ENCODE assay signal across 10 cellular contexts in the genomic region with DNA sequence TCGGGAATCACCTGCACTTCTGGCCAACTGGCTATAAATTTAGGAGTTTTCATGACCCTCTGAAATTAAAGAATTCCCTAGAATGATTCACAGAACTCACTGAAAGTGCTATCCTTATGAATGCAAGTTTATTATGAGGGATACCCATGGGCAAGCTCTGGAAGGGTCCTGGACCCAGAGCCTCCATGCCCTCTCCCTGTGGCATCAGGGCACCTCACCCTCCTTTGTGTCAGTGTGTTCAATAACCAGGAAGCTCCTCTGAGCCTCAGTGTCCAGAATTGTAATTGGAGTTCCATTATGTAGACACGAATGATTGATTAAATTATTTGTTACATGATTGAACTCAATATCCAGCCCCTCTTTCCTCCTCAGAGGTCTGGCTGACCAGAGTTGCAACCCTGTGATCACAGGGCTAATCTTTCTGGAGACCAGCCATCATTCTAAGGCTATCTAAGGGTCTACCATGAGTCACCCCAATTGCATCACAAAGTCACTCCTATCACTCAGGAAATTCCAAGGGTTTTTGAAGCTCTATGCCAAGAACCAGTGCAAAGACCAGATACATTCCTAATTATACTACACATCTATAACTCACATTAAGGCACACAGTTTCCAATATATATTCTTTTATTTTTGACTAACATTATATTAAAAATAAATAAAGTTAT. TPM values are rescaled to one million over a fixed set of nuclear protein-coding genes. Genes with fewer than 3 reads are reported as not detected.
DNase-seq lines count a peak whose midpoint lies in the region; ATAC-seq and TF ChIP-seq lines count a peak whose summit lies in the region.
"Had no signal": no experiment of that assay in that cellular context is flagged by ENCODE, and none has a peak within 500 bp of the region (broad histone marks: within the 10 kb centered on the region; RNA-seq: fewer than 3 reads in every experiment).

No MANE protein-coding gene starts in this region.

- H3K9me3 Mint-ChIP-seq in glutamatergic neuron (ENCODE audit: unreplicated experiment) = no peaks in the 10 kb centered on the region

- peaks cover 0 to 6% of the 10 kb centered on the region in 2 experiments; a peak in 1 of 4 replicates for H3K79me1 ChIP-seq in IMR-90 (ENCODE audit: low read depth in 1 of 2, low read length in 2 of 2)

- peak overlapping the region; percentile 77 for H3K14ac ChIP-seq in IMR-90 (replicated peaks; ENCODE audit: low read depth, low read length)

- H3K36me3 Mint-ChIP-seq in glutamatergic neuron (ENCODE audit: unreplicated experiment) = no peaks in the 10 kb centered on the region

- H4K20me1 ChIP-seq in IMR-90 (ENCODE audit: insufficient read depth, low read length) = no peaks in the 10 kb centered on the region

- DNase-seq in IMR-90 = peak; percentile 94
- peak; percentile 82 to 88 for DNase-seq in cardiac fibroblast (ENCODE audit: low read depth in 2 of 2)
- DNase-seq in kidney tubule cell (ENCODE audit: low spot score) = peak; percentile 77
- DNase-seq in upper lobe of right lung = no peak
- no peak for DNase-seq in stimulated activated CD4-positive, alpha-beta T cell treated with anti-CD3 and anti-CD28 coated beads, Interleukin-4, amount 100 ng/mL, for 1 hour
- no peak for DNase-seq in glutamatergic neuron
- DNase-seq in NCI-H524 treated with DMSO at 0.1 percent for 48 hours (lab: John Stamatoyannopoulos, UW) = no peak
- DNase-seq: activated T-cell treated with anti-CD3 and anti-CD28 coated beads, Interleukin-2, amount 50 U/mL, for 1 hour; effector CD4-positive, alpha-beta T cell; NCI-H1694 treated with DMSO at 0.1 percent for 48 hours had no signal

- H2AK5ac ChIP-seq in IMR-90 (ENCODE audit: low read depth, low read length) = peak overlapping the region; percentile 84

- ATAC-seq in IMR-90 (ENCODE audit: low read depth) (peak; percentile 65), upper lobe of right lung (peak; percentile 72)

- peak overlapping the region; percentile 59 to 90 for H4K8ac ChIP-seq in IMR-90 (ENCODE audit: low read depth in 2 of 2, low read length in 2 of 2)

- H3K56ac ChIP-seq in IMR-90 (ENCODE audit: extremely low read depth, insufficient read depth, low read length) = peak overlapping the region; percentile 58

- no peaks in the 10 kb centered on the region for H3K36me3 ChIP-seq in IMR-90 (ENCODE audit: control insufficient read depth, insufficient read depth, low read length)
- no peaks in the 10 kb centered on the region for H3K36me3 ChIP-seq in upper lobe of right lung

- in situ Hi-C loops in IMR-90 (cut with MboI; ENCODE audit: low sequenced_read_pairs) = no loop called here

- peak overlapping the region; percentile 50; the same call in 1 of the 2 replicates for H3K27ac ChIP-seq in IMR-90 (ENCODE audit: insufficient read depth, low read length)
- no peak overlapping the region for H3K27ac ChIP-seq in upper lobe of right lung

- POLR2A ChIA-PET in IMR-90 (lab: Charles Lee; ENCODE audit: unreplicated experiment) = no interaction called here

- peaks cover 9% of the 10 kb centered on the region for H3K4me1 Mint-ChIP-seq in glutamatergic neuron (ENCODE audit: low read depth, unreplicated experiment)

- 100% methylated on average over 1 of the region's 2 CpGs; no CpG with 5 or more reads in 1 of the 2 experiments for WGBS in IMR-90 (ENCODE audit: extremely low coverage in 2 of 2, insufficient read length in 1 of 2), 2 experiments

- CTCF ChIA-PET in IMR-90 (lab: Yijun Ruan, JAX) = no interaction called here

- peak overlapping the region; percentile 96 for H2BK20ac ChIP-seq in IMR-90 (ENCODE audit: low read depth, low read length)

- H2BK15ac ChIP-seq in IMR-90 (ENCODE audit: low read depth, low read length) = peak overlapping the region; percentile 79; the same call in 1 of the 3 replicates

- peaks cover 5% of the 10 kb centered on the region for H3K27me3 Mint-ChIP-seq in glutamatergic neuron (ENCODE audit: unreplicated experiment)

- H4K5ac ChIP-seq in IMR-90 (ENCODE audit: low read depth, low read length) = peak overlapping the region; percentile 78

- H3K9ac ChIP-seq in IMR-90 (ENCODE audit: low read depth, low read length) = no peak overlapping the region; the same call in 1 of the 2 replicates

- H3K9me1 ChIP-seq in IMR-90 (ENCODE audit: insufficient read depth, low read length) = peaks cover 12% of the 10 kb centered on the region

- H2BK120ac ChIP-seq in IMR-90 (ENCODE audit: low read depth, low read length) = peak overlapping the region; percentile 95

- peak overlapping the region; percentile 58 for H2AFZ ChIP-seq in IMR-90 (replicated peaks; ENCODE audit: low read length, poor library complexity)

- peak overlapping the region; percentile 84 for H3K23ac ChIP-seq in IMR-90 (ENCODE audit: low read depth, low read length)

- no peak for TF ChIP-seq POLR2A in IMR-90 (IDR thresholded peaks at IDR 0.05; ENCODE audit: low read depth, low read length)

- no peak overlapping the region for H3K4me3 ChIP-seq in IMR-90 (ENCODE audit: insufficient read depth, low read depth, low read length)
- H3K4me3 ChIP-seq in cardiac fibroblast (replicated peaks in 1 of 2; ENCODE audit: low read depth in 2 of 2, low read length in 2 of 2) = no peak overlapping the region
- H3K4me3 ChIP-seq in upper lobe of right lung = no peak overlapping the region

- peak overlapping the region; percentile 88 for H4K91ac ChIP-seq in IMR-90 (ENCODE audit: insufficient read depth, low read depth, low read length)

- H3K4ac ChIP-seq in IMR-90 (ENCODE audit: low read depth, low read length) = peak overlapping the region; percentile 93

- H3K4me1 ChIP-seq in IMR-90 (ENCODE audit: control insufficient read depth, insufficient read depth, low read length) (peaks cover 17% of the 10 kb centered on the region), upper lobe of right lung (peaks cover 28% of the 10 kb centered on the region)

- intact Hi-C loops in IMR-90 (cut with micrococcal nuclease) (no loop called here), upper lobe of right lung (cut with DNase I) (no loop called here)

- no peak overlapping the region for H3K4me3 Mint-ChIP-seq in glutamatergic neuron (ENCODE audit: unreplicated experiment)

- H2AK9ac ChIP-seq in IMR-90 (replicated peaks; ENCODE audit: low read depth, low read length, poor library complexity) = peak overlapping the region; percentile 28

- peak overlapping the region; percentile 83 for H3K18ac ChIP-seq in IMR-90 (ENCODE audit: low read depth, low read length)

- TF ChIP-seq CTCF in IMR-90 (conservative IDR thresholded peaks at IDR 0.05; ENCODE audit: low read depth, low read length) = no peak
- TF ChIP-seq CTCF in cardiac fibroblast (IDR thresholded peaks at IDR 0.05; ENCODE audit: low read depth, low read length) = no peak
- TF ChIP-seq CTCF in upper lobe of right lung (IDR thresholded peaks at IDR 0.05) = no peak
- no peak for TF ChIP-seq CTCF in glutamatergic neuron (IDR thresholded peaks at IDR 0.05; ENCODE audit: partially characterized antibody, unreplicated experiment)

- H3K4me2 ChIP-seq in IMR-90 (ENCODE audit: low read depth, low read length) = peak overlapping the region; percentile 19; the same call in 1 of the 2 replicates

- dilution Hi-C loops in IMR-90 (cut with HindIII; ENCODE audit: low sequenced_read_pairs, unreplicated experiment) = no loop called here

- H2BK5ac ChIP-seq in IMR-90 (ENCODE audit: low read depth, low read length, poor library complexity, severe bottlenecking) = peak overlapping the region; percentile 77

- H3K27ac Mint-ChIP-seq in glutamatergic neuron (ENCODE audit: unreplicated experiment) = no peak overlapping the region

- H3K27me3 ChIP-seq in IMR-90 (ENCODE audit: control insufficient read depth, insufficient read depth, low read length) (no peaks in the 10 kb centered on the region), upper lobe of right lung (no peaks in the 10 kb centered on the region)

- no peak for TF ChIP-seq RAD21 in IMR-90 (IDR thresholded peaks at IDR 0.05; ENCODE audit: low read length)

- BruUV-seq in IMR-90 (replicated peaks; lab: Mats Ljungman, UMichigan) = no TSS peak

- no peaks in the 10 kb centered on the region for H3K9me3 ChIP-seq in IMR-90 (ENCODE audit: control insufficient read depth, insufficient read depth, low read length)
- no peaks in the 10 kb centered on the region for H3K9me3 ChIP-seq in upper lobe of right lung

TF ChIP-seq in IMR-90, 13 proteins besides CTCF, POLR2A, EP300 and RAD21:
- TF ChIP-seq CEBPB (IDR thresholded peaks at IDR 0.05; ENCODE audit: low read depth, low read length) = peak; percentile 95
- TF ChIP-seq CHD1 (IDR thresholded peaks at IDR 0.05; ENCODE audit: low read depth, low read length) = no peak
- no peak for TF ChIP-seq MXI1 (IDR thresholded peaks at IDR 0.05; ENCODE audit: borderline replicate concordance, low read depth, low read length)
- TF ChIP-seq BHLHE40 (IDR thresholded peaks at IDR 0.05; ENCODE audit: low read depth, low read length) = peak; percentile 39; the same call in 1 of the 2 replicates
- peak; percentile 84 for TF ChIP-seq FOS (IDR thresholded peaks at IDR 0.05; ENCODE audit: low read depth, low read length)
- no peak for TF ChIP-seq SMC3 (IDR thresholded peaks at IDR 0.05; ENCODE audit: low read depth, low read length)
TF ChIP-seq in IMR-90: peak in this region for 3.

RNA-seq across cellular contexts. Expression of a gene that starts 8.9 kb away (rescaled TPM):
- 5.0 and 5.3 TPM in 2 replicates for total RNA-seq in IMR-90 (2012; rRNA removed)
- 4.2 and 4.8 TPM in 2 replicates for polyA plus RNA-seq in IMR-90 (2012; rRNA removed)
- polyA plus RNA-seq in IMR-90 (2012; cell fraction: cytosol; rRNA removed) = 1.7 and 6.2 TPM in 2 replicates
- polyA plus RNA-seq in IMR-90 (2012; cell fraction: nucleus; rRNA removed; ENCODE audit: low replicate concordance) = 1.5 and 9.7 TPM in 2 replicates
- total RNA-seq in upper lobe of right lung = 182 TPM
- not detected for total RNA-seq in glutamatergic neuron (ENCODE audit: unreplicated experiment)

Comparison
In these comparisons a context has a peak if more than half of its experiments do, and no peak if none do; other contexts are left out.
1. DNase-seq: peak in IMR-90 (single experiment), cardiac fibroblast (2 of 2) and kidney tubule cell (single experiment); none in upper lobe of right lung (single experiment), stimulated activated CD4-positive, alpha-beta T cell treated with anti-CD3 and anti-CD28 coated beads, Interleukin-4, amount 100 ng/mL, for 1 hour (single experiment), glutamatergic neuron (single experiment) and NCI-H524 treated with DMSO at 0.1 percent for 48 hours (single experiment).
2. RNA of a gene that starts 8.9 kb away (total RNA-seq): 182 TPM in upper lobe of right lung (single experiment); 5.0 to 5.3 TPM in IMR-90 and not detected in glutamatergic neuron (single experiment); every median in the first group is over 10 times any median in the second.